Comparison of ENCODE assay signal across 5 cellular contexts in the genomic region with DNA sequence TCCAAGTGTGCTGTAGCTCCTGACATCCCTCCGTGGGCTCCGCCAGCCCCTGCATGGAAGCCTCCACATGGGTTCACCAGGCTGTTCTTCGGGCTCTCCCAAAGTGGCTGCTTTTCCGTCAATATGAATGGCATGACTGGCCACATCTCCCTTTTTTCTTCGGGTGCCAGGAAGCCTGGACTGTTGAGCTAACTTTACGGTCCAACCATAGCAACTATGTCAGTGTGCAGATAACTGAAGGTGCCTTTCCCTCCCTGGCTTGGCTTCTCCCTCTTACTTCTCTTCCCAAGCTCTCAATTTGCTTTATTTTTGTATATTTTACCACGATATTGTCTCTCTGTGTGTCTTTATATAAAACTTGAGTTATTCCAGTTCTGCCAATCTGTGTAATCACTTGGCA. TPM values are rescaled to one million over a fixed set of nuclear protein-coding genes. Genes with fewer than 3 reads are reported as not detected.
"Had no signal": no experiment of that assay in that cellular context is flagged by ENCODE, and none has a peak within 500 bp of the region (broad histone marks: within the 10 kb centered on the region; RNA-seq: fewer than 3 reads in every experiment).

No MANE protein-coding gene starts in this region.

RNA-seq across cellular contexts. Expression of a gene that starts 54.8 kb away (rescaled TPM):
- total RNA-seq: fibroblast of villous mesenchyme, myocyte had no signal
- polyA plus RNA-seq: fibroblast of lung, foreskin keratinocyte, hepatocyte had no signal
